1 cellular context compared by ENCODE assay signal in genomic region chr12:49534122-49534521, GRCh38.
TF ChIP-seq lines count a peak whose summit lies in the region.
"Not testable (repeated sequence)": the region's sequence is repeated elsewhere in the genome, so short reads cannot be mapped to it uniquely, and the experiment has no call there.

No MANE protein-coding gene starts in this region.

TF ChIP-seq in HepG2, 621 proteins besides CTCF, POLR2A, EP300 and RAD21:
- 0 out of 2 replicates have a peak, but pooled peaks have one; percentile 11 for TF ChIP-seq ZFP91 (CRISPR knock-in tag; IDR thresholded peaks at IDR 0.05; ENCODE audit: borderline replicate concordance)
- TF ChIP-seq FOXP1 (IDR thresholded peaks at IDR 0.05), result 0 out of 2 replicates have a peak, but pooled peaks have one; percentile 51
- TF ChIP-seq FOXP1 (CRISPR knock-in tag; IDR thresholded peaks at IDR 0.05), result not testable (repeated sequence)
TF ChIP-seq in HepG2: peak in this region for 2; not testable (repeated sequence) for 619.
